In the genomic region with DNA sequence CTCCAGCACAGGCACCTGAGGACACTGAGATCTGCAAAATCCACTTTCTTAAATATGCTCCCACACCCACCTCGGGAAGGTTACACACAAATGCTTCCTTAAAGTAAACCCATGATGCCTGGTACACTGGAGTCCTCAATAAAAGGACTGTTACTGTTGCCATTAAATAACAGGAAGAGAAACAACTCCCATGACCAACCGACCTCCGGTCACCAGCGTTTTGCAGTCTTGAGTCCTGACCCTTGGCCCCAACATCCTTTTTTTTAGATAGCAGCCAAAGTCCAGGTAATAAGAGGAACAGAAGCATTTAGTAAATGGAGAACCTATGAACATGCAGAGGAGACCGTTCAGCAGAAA, we compare ENCODE assay signal across 1 cellular context.
TF ChIP-seq lines count a peak whose summit lies in the region.

No MANE protein-coding gene starts in this region.

TF ChIP-seq in K562, 482 proteins besides CTCF, POLR2A, EP300 and RAD21 (continued from another document):
- TF ChIP-seq, protein P1, sequence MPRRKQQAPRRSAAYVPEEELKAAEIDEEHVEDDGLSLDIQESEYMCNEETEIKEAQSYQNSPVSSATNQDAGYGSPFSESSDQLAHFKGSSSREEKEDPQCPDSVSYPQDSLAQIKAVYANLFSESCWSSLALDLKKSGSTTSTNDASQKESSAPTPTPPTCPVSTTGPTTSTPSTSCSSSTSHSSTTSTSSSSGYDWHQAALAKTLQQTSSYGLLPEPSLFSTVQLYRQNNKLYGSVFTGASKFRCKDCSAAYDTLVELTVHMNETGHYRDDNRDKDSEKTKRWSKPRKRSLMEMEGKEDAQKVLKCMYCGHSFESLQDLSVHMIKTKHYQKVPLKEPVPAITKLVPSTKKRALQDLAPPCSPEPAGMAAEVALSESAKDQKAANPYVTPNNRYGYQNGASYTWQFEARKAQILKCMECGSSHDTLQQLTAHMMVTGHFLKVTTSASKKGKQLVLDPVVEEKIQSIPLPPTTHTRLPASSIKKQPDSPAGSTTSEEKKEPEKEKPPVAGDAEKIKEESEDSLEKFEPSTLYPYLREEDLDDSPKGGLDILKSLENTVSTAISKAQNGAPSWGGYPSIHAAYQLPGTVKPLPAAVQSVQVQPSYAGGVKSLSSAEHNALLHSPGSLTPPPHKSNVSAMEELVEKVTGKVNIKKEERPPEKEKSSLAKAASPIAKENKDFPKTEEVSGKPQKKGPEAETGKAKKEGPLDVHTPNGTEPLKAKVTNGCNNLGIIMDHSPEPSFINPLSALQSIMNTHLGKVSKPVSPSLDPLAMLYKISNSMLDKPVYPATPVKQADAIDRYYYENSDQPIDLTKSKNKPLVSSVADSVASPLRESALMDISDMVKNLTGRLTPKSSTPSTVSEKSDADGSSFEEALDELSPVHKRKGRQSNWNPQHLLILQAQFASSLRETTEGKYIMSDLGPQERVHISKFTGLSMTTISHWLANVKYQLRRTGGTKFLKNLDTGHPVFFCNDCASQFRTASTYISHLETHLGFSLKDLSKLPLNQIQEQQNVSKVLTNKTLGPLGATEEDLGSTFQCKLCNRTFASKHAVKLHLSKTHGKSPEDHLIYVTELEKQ (CRISPR knock-in tag; IDR thresholded peaks at IDR 0.05) = no peak
- TF ChIP-seq L3MBTL2 (IDR thresholded peaks at IDR 0.05) (no peak), ZNF232 (CRISPR knock-in tag; IDR thresholded peaks at IDR 0.05) (no peak)
